Comparison of ENCODE assay signal across 2 cellular contexts in the genomic region with DNA sequence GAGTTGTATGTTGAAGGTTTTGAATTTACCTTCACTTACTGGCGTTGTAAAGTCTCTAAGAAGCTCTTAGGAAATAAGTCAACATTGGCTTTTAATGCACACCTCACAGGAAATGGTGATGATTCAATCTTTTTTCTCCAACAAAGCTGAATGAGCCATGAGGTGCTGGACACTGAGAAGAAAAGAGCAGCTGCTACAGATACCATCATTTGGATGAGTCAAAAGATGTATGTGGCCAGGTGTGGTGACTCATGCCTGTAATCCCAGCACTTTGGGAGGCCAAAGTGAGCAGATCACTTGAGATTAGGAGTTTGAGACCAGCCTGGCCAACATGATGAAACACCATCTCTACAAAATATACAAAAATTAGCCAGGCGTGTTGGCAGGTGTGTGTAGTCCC.
A peak's percentile ranks its signal among the peaks of the same experiment; 100 is the strongest.
TF ChIP-seq lines count a peak whose summit lies in the region.

No MANE protein-coding gene starts in this region.

TF ChIP-seq in A549, 52 proteins besides CTCF, POLR2A, EP300 and RAD21:
- 0 out of 4 replicates have a peak, but pooled peaks of 1 of the 2 experiments have one; percentile 5 for TF ChIP-seq CEBPB (IDR thresholded peaks at IDR 0.05)
- no peak for TF ChIP-seq HEYL (CRISPR knock-in tag; IDR thresholded peaks at IDR 0.05)
- peak; percentile 58 for TF ChIP-seq JUNB (IDR thresholded peaks at IDR 0.05)
- no peak for TF ChIP-seq HOXB13 (CRISPR knock-in tag; IDR thresholded peaks at IDR 0.05; ENCODE audit: low read depth)
- TF ChIP-seq FOSL2 (IDR thresholded peaks at IDR 0.05): peak; percentile 51; the same call in 1 of the 2 replicates
- TF ChIP-seq FOSL2 (CRISPR knock-in tag; IDR thresholded peaks at IDR 0.05): peak; percentile 50

TF ChIP-seq in IMR-90, 13 proteins besides CTCF, POLR2A, EP300 and RAD21:
- TF ChIP-seq FOS (IDR thresholded peaks at IDR 0.05; ENCODE audit: low read depth, low read length) (0 out of 2 replicates have a peak, but pooled peaks have one; percentile 6), MXI1 (IDR thresholded peaks at IDR 0.05; ENCODE audit: borderline replicate concordance, low read depth, low read length) (no peak)
TF ChIP-seq in IMR-90: peak in this region for 1.
